ENCODE assay signal across 9 cellular contexts in the genomic region with DNA sequence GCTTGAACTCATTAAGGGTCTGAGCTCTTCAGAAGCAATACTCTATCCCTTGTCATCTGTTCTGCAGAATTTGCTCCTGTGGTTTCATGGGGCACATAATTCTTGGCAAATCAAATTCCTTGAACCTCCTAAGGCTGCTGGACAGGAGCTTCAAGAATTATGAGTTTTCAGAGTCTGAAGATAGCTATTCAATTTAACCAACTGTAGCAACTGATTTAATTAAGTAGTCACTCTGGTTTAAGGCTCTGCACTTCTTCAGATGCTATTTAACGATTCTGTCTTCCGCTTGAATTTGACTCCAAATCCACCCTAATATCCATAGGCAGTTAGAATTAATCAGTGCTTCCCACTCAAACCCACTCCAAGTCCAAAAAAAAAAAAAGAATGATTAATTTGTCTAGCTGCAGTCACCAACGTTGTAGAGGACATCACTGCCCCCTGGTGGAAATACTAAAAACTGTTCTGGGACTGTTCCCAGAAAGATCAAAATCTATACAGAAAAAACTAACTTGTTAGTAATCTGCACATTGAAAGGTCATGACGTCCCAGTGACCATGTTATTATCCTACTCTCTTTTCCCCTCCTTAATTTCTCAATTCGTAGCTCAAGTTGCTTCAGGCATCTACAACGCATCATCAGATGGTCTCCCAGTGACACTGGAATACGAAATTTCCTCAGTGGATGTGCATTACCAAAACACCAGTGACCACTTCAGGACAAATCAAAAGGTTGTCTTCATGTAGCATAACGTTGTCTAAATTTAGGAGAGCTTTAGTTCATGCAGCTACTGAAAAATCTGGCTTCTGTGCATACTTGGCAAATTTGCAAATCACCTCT.
DNase-seq lines count a peak whose midpoint lies in the region; ATAC-seq and TF ChIP-seq lines count a peak whose summit lies in the region.
"Had no signal": no experiment of that assay in that cellular context is flagged by ENCODE, and none has a peak within 500 bp of the region (broad histone marks: within the 10 kb centered on the region; RNA-seq: fewer than 3 reads in every experiment).

No MANE protein-coding gene starts in this region.

- H3K27ac Mint-ChIP-seq in neural crest cell (ENCODE audit: unreplicated experiment), result no peak overlapping the region

- TF ChIP-seq CTCF in epithelial cell of esophagus (IDR thresholded peaks at IDR 0.05; ENCODE audit: insufficient read depth, low read depth, low read length, missing control alignments) (peak; percentile 72), neural crest cell (conservative IDR thresholded peaks at IDR 0.05) (peak; percentile 80)

- no peaks in the 10 kb centered on the region for H3K4me1 ChIP-seq in SJCRH30
- H3K4me1 ChIP-seq: upper lobe of left lung had no signal

- ATAC-seq in HG03280 (IDR thresholded peaks at IDR 0.05; ENCODE audit: unreplicated experiment) (no peak), GM18868 (IDR thresholded peaks at IDR 0.05; ENCODE audit: unreplicated experiment) (no peak)

- H3K36me3 Mint-ChIP-seq in neural crest cell (ENCODE audit: low read depth), result no peaks in the 10 kb centered on the region

- no peaks in the 10 kb centered on the region for H3K36me3 ChIP-seq in SJCRH30
- H3K36me3 ChIP-seq: upper lobe of left lung had no signal

- no peaks in the 10 kb centered on the region for H3K9me3 ChIP-seq in SJCRH30 (replicated peaks)
- H3K9me3 ChIP-seq: upper lobe of left lung had no signal

- no peaks in the 10 kb centered on the region for H3K4me1 Mint-ChIP-seq in neural crest cell

- peak; percentile 27 for DNase-seq in stimulated activated CD4-positive, alpha-beta T cell treated with anti-CD3 and anti-CD28 coated beads, Interleukin-15, amount 100 ng/mL, for 24 hours
- DNase-seq in stimulated activated CD4-positive, alpha-beta T cell treated with anti-CD3 and anti-CD28 coated beads, Interleukin-1b, Interleukin-23, amount 100 ng/mL, for 48 hours, result no peak
- DNase-seq in HT1080 (ENCODE audit: low read depth), result peak; percentile 30
- peak; percentile 26 to 74 for DNase-seq in SJCRH30
- peak; percentile 49 for DNase-seq in epithelial cell of esophagus (ENCODE audit: low read depth)
- peak; percentile 40 for DNase-seq in neural crest cell (ENCODE audit: low read depth, low spot score)
- DNase-seq: upper lobe of left lung had no signal

- H3K9me3 Mint-ChIP-seq in neural crest cell, result no peaks in the 10 kb centered on the region

- H3K4me3 ChIP-seq in SJCRH30 (no peak overlapping the region), epithelial cell of esophagus (ENCODE audit: low read length) (no peak overlapping the region)
- H3K4me3 ChIP-seq: upper lobe of left lung had no signal

- no peaks in the 10 kb centered on the region for H3K27me3 Mint-ChIP-seq in neural crest cell (ENCODE audit: low read depth)

- H3K27ac ChIP-seq in SJCRH30, result no peak overlapping the region
- H3K27ac ChIP-seq: upper lobe of left lung had no signal

- no peak overlapping the region for H3K4me3 Mint-ChIP-seq in neural crest cell

- peaks cover 2% of the 10 kb centered on the region; the same call in 1 of the 2 replicates for H3K27me3 ChIP-seq in SJCRH30
- H3K27me3 ChIP-seq: upper lobe of left lung had no signal
